In genomic region chr12:101619868-101620761, GRCh38 we compare ENCODE assay signal across 19 cellular contexts. TPM values are rescaled to one million over a fixed set of nuclear protein-coding genes. Genes with fewer than 3 reads are reported as not detected.
DNase-seq lines count a peak whose midpoint lies in the region; ATAC-seq, FAIRE-seq and TF ChIP-seq lines count a peak whose summit lies in the region.
"Had no signal": no experiment of that assay in that cellular context is flagged by ENCODE, and none has a peak within 500 bp of the region (broad histone marks: within the 10 kb centered on the region; RNA-seq: fewer than 3 reads in every experiment).

No MANE protein-coding gene starts in this region.

- H3K4me2 ChIP-seq in GM23338 (no peak overlapping the region), K562 (ENCODE audit: insufficient read depth, low read length) (no peak overlapping the region)

- no peaks in the 10 kb centered on the region for H3K79me2 ChIP-seq in GM23338 (replicated peaks; ENCODE audit: insufficient read depth)
- no peaks in the 10 kb centered on the region for H3K79me2 ChIP-seq in K562 (ENCODE audit: control insufficient read depth, insufficient read depth, low read length)

- H3K9me3 ChIP-seq in K562 (replicated peaks; ENCODE audit: control insufficient read depth, insufficient read depth, low read depth, low read length) (no peaks in the 10 kb centered on the region), small intestine (ENCODE audit: control insufficient read depth, low read depth) (no peaks in the 10 kb centered on the region)
- H3K9me3 ChIP-seq: testis had no signal

- no peak for TF ChIP-seq RAD21 in K562 (CRISPR knock-in tag; conservative IDR thresholded peaks at IDR 0.05 in 1 of 2, IDR thresholded peaks at IDR 0.05 in 1 of 2)

- POLR2A ChIA-PET in K562 (lab: Yijun Ruan, JAX): no interaction called here

- no peak overlapping the region; the same call in 1 of the 2 replicates for H3K27ac Mint-ChIP-seq in GM23338
- H3K27ac Mint-ChIP-seq in chondrocyte (ENCODE audit: unreplicated experiment): no peak overlapping the region
- H3K27ac Mint-ChIP-seq: activated T-helper 1 cell treated with anti-CD3 and anti-CD28 coated beads, Interleukin-12 subunit alpha, Interleukin-12 subunit beta, Interleukin-2, Interleukin-4 antibody, amounts not matched to agents 30 ng/mL and 10 ng/mL and 1 ng/mL, durations not matched to agents 14 hours and 24 hours and 36 hours; nephron had no signal

- H3K4me1 ChIP-seq in GM23338 (ENCODE audit: insufficient read depth) (no peaks in the 10 kb centered on the region), K562 (replicated peaks in 1 of 2; ENCODE audit: control insufficient read depth in 2 of 2, insufficient read depth in 2 of 2, low read length in 2 of 2) (peaks cover 0 to 3% of the 10 kb centered on the region in 2 experiments; a peak in 1 of 5 replicates), small intestine (ENCODE audit: control insufficient read depth in 2 of 2, insufficient read depth in 1 of 2, low read depth in 1 of 2, low read length in 1 of 2) (peaks cover 3 to 4% of the 10 kb centered on the region in 2 donors)

- H3K27ac ChIP-seq in GM23338 (ENCODE audit: low read depth) (no peak overlapping the region), K562 (ENCODE audit: extremely low read depth, low read depth, low read length) (no peak overlapping the region), small intestine (ENCODE audit: low read depth in 1 of 2, low read length in 1 of 2) (no peak overlapping the region)
- H3K27ac ChIP-seq: testis had no signal

- H3F3A ChIP-seq in GM23338 (replicated peaks; ENCODE audit: low read depth): no peaks in the 10 kb centered on the region

- TF ChIP-seq CTCF in GM23338 (conservative IDR thresholded peaks at IDR 0.05; ENCODE audit: low read depth in 2 of 2): no peak
- TF ChIP-seq CTCF in K562 (IDR thresholded peaks at IDR 0.05 in 2 of 3, conservative IDR thresholded peaks at IDR 0.05 in 1 of 3; ENCODE audit: insufficient read depth in 2 of 3, low read depth in 1 of 3, low read length in 3 of 3): no peak
- no peak for TF ChIP-seq CTCF in chondrocyte (IDR thresholded peaks at IDR 0.05)

- no peaks in the 10 kb centered on the region for H3K36me3 Mint-ChIP-seq in GM23338 (ENCODE audit: low read depth)
- no peaks in the 10 kb centered on the region for H3K36me3 Mint-ChIP-seq in chondrocyte (ENCODE audit: low read depth)

- intact Hi-C loops in K562 (cut with micrococcal nuclease): loop anchor here (10.0 kb wide), 2 partner anchors 205 to 215 kb away; partner anchors contain the start of gene GNPTAB

- no peak overlapping the region for H3K9ac ChIP-seq in K562 (ENCODE audit: insufficient read depth in 1 of 2, low read depth in 2 of 2, low read length in 2 of 2)

- H3K4me1 Mint-ChIP-seq in GM23338 (no peaks in the 10 kb centered on the region; the same call in 2 of the 3 replicates), chondrocyte (ENCODE audit: low read depth) (peaks cover 13% of the 10 kb centered on the region)

- in situ Hi-C loops in K562 (cut with MboI): no loop called here

- no peaks in the 10 kb centered on the region for H3K27me3 Mint-ChIP-seq in GM23338 (ENCODE audit: insufficient read depth, low read depth, poor library complexity)
- H3K27me3 Mint-ChIP-seq in chondrocyte (ENCODE audit: low read depth): no peaks in the 10 kb centered on the region

- H3K27me3 ChIP-seq in GM23338 (ENCODE audit: insufficient read depth): no peaks in the 10 kb centered on the region
- no peaks in the 10 kb centered on the region for H3K27me3 ChIP-seq in K562 (ENCODE audit: control insufficient read depth in 2 of 2, insufficient read depth in 2 of 2, low read length in 2 of 2)
- H3K27me3 ChIP-seq in small intestine (ENCODE audit: control insufficient read depth in 2 of 2, insufficient read depth in 2 of 2, low read length in 2 of 2): no peaks in the 10 kb centered on the region
- H3K27me3 ChIP-seq: testis had no signal

- H3K9me3 Mint-ChIP-seq in GM23338 (no peaks in the 10 kb centered on the region), chondrocyte (ENCODE audit: low read depth) (no peaks in the 10 kb centered on the region)
- H3K9me3 Mint-ChIP-seq: activated T-helper 1 cell treated with anti-CD3 and anti-CD28 coated beads, Interleukin-12 subunit alpha, Interleukin-12 subunit beta, Interleukin-2, Interleukin-4 antibody, amounts not matched to agents 30 ng/mL and 10 ng/mL and 1 ng/mL, durations not matched to agents 14 hours and 24 hours and 36 hours; nephron had no signal

- H4K20me1 ChIP-seq in GM23338 (replicated peaks; ENCODE audit: insufficient read depth) (no peaks in the 10 kb centered on the region), K562 (replicated peaks; ENCODE audit: control insufficient read depth, insufficient read depth, low read length) (no peaks in the 10 kb centered on the region)

- 13% methylated on average over 6 of the region's 6 CpGs for WGBS in K562 (ENCODE audit: insufficient coverage, low coverage, missing lambda C conversion rate)
- WGBS in small intestine, 3 donors: 23 to 48% (median 31%) methylated on average over 6 of the region's 6 CpGs

- H2AFZ ChIP-seq in GM23338: 0 out of 2 replicates have a peak overlapping the region, but pooled peaks have one; percentile 10
- H2AFZ ChIP-seq in K562 (ENCODE audit: low read depth, low read length): peak overlapping the region; percentile 35

- CTCF ChIA-PET in K562 (lab: Yijun Ruan, JAX; ENCODE audit: low intra/inter-chr PET ratio): interaction anchor here (0.5 kb wide), 1 partner anchor 219 kb away, joined by 3 read pairs; no protein-coding TSS in a partner anchor

- no peak for DNase-seq in GM23338 (ENCODE audit: low spot score)
- DNase-seq in NCI-H2081 treated with DMSO at 0.1 percent for 48 hours (lab: John Stamatoyannopoulos, UW): peak; percentile 69
- DNase-seq in K562 (ENCODE audit: extremely low read depth in 1 of 4, low spot score in 3 of 4): no peak
- DNase-seq in small intestine: peak; percentile 43
- no peak for DNase-seq in effector CD4-positive, alpha-beta T cell
- no peak for DNase-seq in NCI-H1930 (lab: John Stamatoyannopoulos, UW)
- DNase-seq in chondrocyte (ENCODE audit: low spot score): no peak
- DNase-seq: activated CD4-positive, alpha-beta T cell treated with anti-CD3 and anti-CD28 coated beads, Interleukin-2, amount 50 U/mL, for 48 hours; amniotic stem cell; retina; stimulated activated CD4-positive, alpha-beta T cell treated with anti-CD3 and anti-CD28 coated beads, Interleukin-1b, Interleukin-23, amount 100 ng/mL, for 48 hours; testis had no signal

- H3K4me3 Mint-ChIP-seq in GM23338 (no peak overlapping the region), chondrocyte (ENCODE audit: unreplicated experiment) (no peak overlapping the region)
- H3K4me3 Mint-ChIP-seq: activated T-helper 1 cell treated with anti-CD3 and anti-CD28 coated beads, Interleukin-12 subunit alpha, Interleukin-12 subunit beta, Interleukin-2, Interleukin-4 antibody, amounts not matched to agents 30 ng/mL and 10 ng/mL and 1 ng/mL, durations not matched to agents 14 hours and 24 hours and 36 hours; nephron had no signal

- TF ChIP-seq POLR2A in K562 (conservative IDR thresholded peaks at IDR 0.05): no peak

- no peak for ATAC-seq in GM23338
- ATAC-seq in K562: no peak
- ATAC-seq: GM12878 had no signal

- 0 out of 2 replicates have a peak, but pooled peaks cover 2% of the 10 kb centered on the region for H3K9me2 ChIP-seq in GM23338 (ENCODE audit: insufficient read depth)

- FAIRE-seq in K562 (lab: Jason Lieb, UNC) (no peak), small intestine (lab: Jason Lieb, UNC) (no peak)
- FAIRE-seq: endothelial cell of umbilical vein, frontal cortex, GM12878, H1 had no signal

- BruUV-seq in K562 (replicated peaks; lab: Mats Ljungman, UMichigan): no TSS peak

- H3K9me1 ChIP-seq in K562 (ENCODE audit: control insufficient read depth, insufficient read depth, low read length): no peaks in the 10 kb centered on the region

- no peak for TF ChIP-seq EP300 in K562 (IDR thresholded peaks at IDR 0.05; ENCODE audit: low read length)

- H3K36me3 ChIP-seq in GM23338 (ENCODE audit: insufficient read depth) (no peaks in the 10 kb centered on the region), K562 (ENCODE audit: control insufficient read depth, insufficient read depth, low read length) (no peaks in the 10 kb centered on the region), small intestine (ENCODE audit: control insufficient read depth in 2 of 2, insufficient read depth in 2 of 2, low read length in 2 of 2) (no peaks in the 10 kb centered on the region)

- H3K4me3 ChIP-seq in GM23338: no peak overlapping the region
- no peak overlapping the region for H3K4me3 ChIP-seq in K562
- no peak overlapping the region for H3K4me3 ChIP-seq in small intestine (ENCODE audit: low read depth in 1 of 2, low read length in 2 of 2)
- H3K4me3 ChIP-seq: GM12878, lung, testis had no signal

TF ChIP-seq in K562, 482 proteins besides CTCF, POLR2A, EP300 and RAD21 (continues in another document):
- TF ChIP-seq GATA2 (CRISPR knock-in tag; IDR thresholded peaks at IDR 0.05) (no peak), SNRNP70 (optimal IDR thresholded peaks at IDR 0.05; ENCODE audit: low read depth, low read length) (no peak)

RNA-seq across cellular contexts. Expression of gene MYBPC1, which starts 25.3 kb away (rescaled TPM):
- 0.54 TPM in 1 of 2 replicates, not detected in the other for total RNA-seq in GM23338 (2014; rRNA removed; shearing (Covaris generic))
- 0.18 TPM in 1 of 2 replicates, not detected in the other for polyA plus RNA-seq in GM23338 (2016; fragmentation: Nextera tagmentation; extraction: Ambion mirVana)
- total RNA-seq in K562 (2011; cell fraction: chromatin; rRNA removed; ENCODE audit: low replicate concordance): not detected in 2 replicates
- not detected in 2 replicates for total RNA-seq in K562 (2011; cell fraction: nucleolus; rRNA removed)
- total RNA-seq in K562 (2011; cell fraction: nucleoplasm; rRNA removed): not detected in 2 replicates
- total RNA-seq in K562 (2014; rRNA removed): not detected in 2 replicates
- total RNA-seq in K562 (2014; rRNA removed; fragmentation: Illumina TruSeq; extraction: Trizol): not detected in 2 replicates
- not detected in 2 replicates for total RNA-seq in K562 (2015; rRNA removed; fragmentation: Illumina TruSeq; extraction: Trizol)
- not detected in 2 replicates for total RNA-seq in K562 (2021)
- not detected in 2 replicates for polyA plus RNA-seq in K562 (2011; rRNA removed)
- not detected in 2 replicates for polyA plus RNA-seq in K562 (2011; cell fraction: cytosol; rRNA removed)
- polyA plus RNA-seq in K562 (2011; cell fraction: nucleus; rRNA removed): not detected in 2 replicates
- polyA plus RNA-seq in K562 (2012): not detected in 2 replicates
- polyA plus RNA-seq in K562 (2014; fragmentation: Illumina TruSeq; extraction: Trizol): not detected in 2 replicates
- not detected for polyA plus RNA-seq in K562 (2014; fragmentation: Nextera tagmentation; extraction: Ambion mirVana)
- polyA plus RNA-seq in K562 (2014; rRNA removed): not detected in 2 replicates
- not detected in 2 replicates for polyA minus RNA-seq in K562 (2011; rRNA and poly(A)+ RNA removed)
- polyA minus RNA-seq in K562 (2011; cell fraction: cytosol; rRNA and poly(A)+ RNA removed): not detected in 2 replicates
- not detected in 2 replicates for polyA minus RNA-seq in K562 (2011; cell fraction: nucleus; rRNA and poly(A)+ RNA removed)
- polyA plus RNA-seq in small intestine: 1 to 10 TPM in 2 of 3 donors, under 1 TPM in 1; 0.16 to 4.7 (median 2.4) TPM
- total RNA-seq in chondrocyte: not detected in 3 replicates
- total RNA-seq: activated T-helper 1 cell treated with anti-CD3 and anti-CD28 coated beads, Interleukin-12 subunit alpha, Interleukin-12 subunit beta, Interleukin-2, Interleukin-4 antibody, amounts not matched to agents 30 ng/mL and 10 ng/mL and 1 ng/mL, durations not matched to agents 14 hours and 24 hours and 36 hours; endothelial cell of umbilical vein; GM12878; H1; lung had no signal
- polyA plus RNA-seq: endothelial cell of umbilical vein, GM12878, H1 had no signal

Comparison
In these comparisons a context has a peak if more than half of its experiments do, and no peak if none do; other contexts are left out.
1. DNase-seq: peak in NCI-H2081 treated with DMSO at 0.1 percent for 48 hours (single experiment) and small intestine (single experiment); none in GM23338 (single experiment), K562 (0 of 4), effector CD4-positive, alpha-beta T cell (single experiment), NCI-H1930 (0 of 2) and chondrocyte (single experiment).